ENCODE assay signal across 8 cellular contexts in the genomic region with DNA sequence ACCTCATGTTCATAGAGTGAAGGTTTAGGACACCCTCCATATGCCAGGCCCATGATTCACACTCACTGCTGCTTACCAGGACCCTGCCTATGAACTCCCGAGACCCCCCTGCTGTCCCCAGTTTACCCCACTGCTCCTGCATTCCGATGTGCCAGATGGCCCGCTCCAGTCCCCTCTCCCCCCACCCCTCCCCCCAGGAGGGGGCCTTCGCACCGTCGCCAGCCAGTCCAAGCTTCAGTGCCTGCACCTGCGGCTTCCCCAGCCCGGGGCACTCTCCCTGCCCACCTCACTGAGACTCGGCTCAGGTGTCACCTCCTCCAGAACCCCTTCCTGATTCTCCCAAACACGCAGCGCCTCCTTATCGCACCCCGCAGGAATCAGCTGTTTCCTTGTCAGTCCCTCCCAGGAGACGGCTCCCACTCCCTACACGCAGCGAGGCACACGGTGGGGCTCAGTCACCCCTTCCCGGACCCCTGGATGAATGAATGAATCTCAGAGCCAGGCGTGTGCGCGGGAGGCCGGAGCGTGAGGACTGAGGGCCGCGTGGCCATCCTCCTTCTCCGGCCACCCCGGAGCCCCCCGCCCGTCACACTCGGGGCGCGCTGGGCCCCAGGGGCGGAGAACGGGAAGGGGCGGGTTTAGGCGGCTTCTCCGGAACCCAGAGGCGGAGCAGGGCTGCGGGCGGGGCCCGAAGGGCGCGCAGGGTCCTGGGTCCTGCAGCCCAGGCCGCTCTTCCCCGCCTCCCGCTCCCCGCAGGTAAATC. TPM values are rescaled to one million over a fixed set of nuclear protein-coding genes. Genes with fewer than 3 reads are reported as not detected.
DNase-seq lines count a peak whose midpoint lies in the region; ATAC-seq, FAIRE-seq and TF ChIP-seq lines count a peak whose summit lies in the region.

No MANE protein-coding gene starts in this region.

- peaks cover 53% of the 10 kb centered on the region for H3K4me1 ChIP-seq in mesenchymal stem cell (ENCODE audit: control insufficient read depth, insufficient read depth, low read depth, low read length)

- no peak overlapping the region for H3K14ac ChIP-seq in mesenchymal stem cell (ENCODE audit: low read length in 2 of 2)

- DNase-seq in GM12891 (ENCODE audit: insufficient read length, low spot score) (peak; percentile 93), NCI-H2227 treated with DMSO at 0.1 percent for 48 hours (lab: John Stamatoyannopoulos, UW) (peak; percentile 11), mesenchymal stem cell (peak; percentile 65)
- DNase-seq in activated CD4-positive, alpha-beta T cell treated with anti-CD3 and anti-CD28 coated beads, Interleukin-2, amount 10 ng/mL, durations not matched to agents 7 days and 5 days, result peak; percentile 73
- peak; percentile 50 for DNase-seq in effector CD4-positive, alpha-beta T cell

- H2BK12ac ChIP-seq in mesenchymal stem cell (ENCODE audit: low read length in 2 of 2), result peak overlapping the region in 1 of 2 experiments; percentile 49

- peak overlapping the region; percentile 61 for H4K8ac ChIP-seq in mesenchymal stem cell (ENCODE audit: low read length)

- no peak overlapping the region for H2AFZ ChIP-seq in mesenchymal stem cell (ENCODE audit: low read depth, low read length)

- peak; percentile 46 for ATAC-seq in HG02610 (IDR thresholded peaks at IDR 0.05; ENCODE audit: unreplicated experiment)
- peak; percentile 80 for ATAC-seq in stimulated activated memory B cell treated with anti-CD40 and anti-IgM and Interleukin-4, amounts not matched to agents 10 μg/mL and 1 μg/mL and 100 μg/mL, for 72 hours
- no peak for ATAC-seq in GM21360 (IDR thresholded peaks at IDR 0.05; ENCODE audit: unreplicated experiment)

- no peak overlapping the region for H3K23ac ChIP-seq in mesenchymal stem cell (ENCODE audit: low read length in 2 of 2)

- H4K91ac ChIP-seq in mesenchymal stem cell (ENCODE audit: low read length), result peak overlapping the region; percentile 89

- H3K4me2 ChIP-seq in mesenchymal stem cell (ENCODE audit: low read length, poor library complexity, severe bottlenecking), result peak overlapping the region; percentile 92

- H3K9me3 Mint-ChIP-seq in activated CD4-positive, alpha-beta T cell treated with anti-CD3 and anti-CD28 coated beads, Interleukin-2, amount 10 ng/mL, durations not matched to agents 7 days and 5 days, result no peaks in the 10 kb centered on the region
- H3K9me3 Mint-ChIP-seq in stimulated activated memory B cell treated with anti-CD40 and anti-IgM and Interleukin-4, amounts not matched to agents 10 μg/mL and 1 μg/mL and 100 μg/mL, for 72 hours, result no peaks in the 10 kb centered on the region

- POLR2A ChIA-PET in activated CD4-positive, alpha-beta T cell treated with anti-CD3 and anti-CD28 coated beads, Interleukin-2, amount 10 ng/mL, durations not matched to agents 7 days and 5 days (lab: Charles Lee), result no interaction called here

- peak overlapping the region; percentile 83 for H3K27ac Mint-ChIP-seq in activated CD4-positive, alpha-beta T cell treated with anti-CD3 and anti-CD28 coated beads, Interleukin-2, amount 10 ng/mL, durations not matched to agents 7 days and 5 days
- H3K27ac Mint-ChIP-seq in stimulated activated memory B cell treated with anti-CD40 and anti-IgM and Interleukin-4, amounts not matched to agents 10 μg/mL and 1 μg/mL and 100 μg/mL, for 72 hours, result peak overlapping the region; percentile 66

- H2AK5ac ChIP-seq in mesenchymal stem cell (ENCODE audit: low read length, severe bottlenecking), result no peak overlapping the region

- H3K18ac ChIP-seq in mesenchymal stem cell (ENCODE audit: low read depth in 1 of 2, low read length in 2 of 2), result peak overlapping the region; percentile 82 to 91

- peak overlapping the region; percentile 89 for H2BK15ac ChIP-seq in mesenchymal stem cell (ENCODE audit: low read depth, poor library complexity, severe bottlenecking)

- peak overlapping the region; percentile 40 for H3K27ac ChIP-seq in mesenchymal stem cell (ENCODE audit: low read length, poor library complexity, severe bottlenecking)

- H3K79me1 ChIP-seq in mesenchymal stem cell (replicated peaks; ENCODE audit: low read length, poor library complexity, severe bottlenecking), result peaks cover 4% of the 10 kb centered on the region

- peaks cover 9 to 15% of the 10 kb centered on the region in 2 experiments for H3K36me3 ChIP-seq in mesenchymal stem cell (ENCODE audit: control insufficient read depth in 1 of 2, insufficient read depth in 2 of 2, low read depth in 1 of 2, low read length in 2 of 2)

- H3K4me3 ChIP-seq in mesenchymal stem cell (ENCODE audit: insufficient read depth in 1 of 2, low read depth in 1 of 2, low read length in 2 of 2), result peak overlapping the region; percentile 70 to 87

- peaks cover 5% of the 10 kb centered on the region for H3K36me3 Mint-ChIP-seq in activated CD4-positive, alpha-beta T cell treated with anti-CD3 and anti-CD28 coated beads, Interleukin-2, amount 10 ng/mL, durations not matched to agents 7 days and 5 days (ENCODE audit: low read depth)
- H3K36me3 Mint-ChIP-seq in stimulated activated memory B cell treated with anti-CD40 and anti-IgM and Interleukin-4, amounts not matched to agents 10 μg/mL and 1 μg/mL and 100 μg/mL, for 72 hours, result peaks cover 5% of the 10 kb centered on the region

- peaks cover 36% of the 10 kb centered on the region for H3K4me1 Mint-ChIP-seq in activated CD4-positive, alpha-beta T cell treated with anti-CD3 and anti-CD28 coated beads, Interleukin-2, amount 10 ng/mL, durations not matched to agents 7 days and 5 days
- peaks cover 55% of the 10 kb centered on the region for H3K4me1 Mint-ChIP-seq in stimulated activated memory B cell treated with anti-CD40 and anti-IgM and Interleukin-4, amounts not matched to agents 10 μg/mL and 1 μg/mL and 100 μg/mL, for 72 hours

- H3K9ac ChIP-seq in mesenchymal stem cell (ENCODE audit: low read length), result peak overlapping the region; percentile 87

- H2BK5ac ChIP-seq in mesenchymal stem cell (ENCODE audit: low read depth, low read length, poor library complexity, severe bottlenecking), result peak overlapping the region; percentile 63

- 3% methylated on average over 27 of the region's 47 CpGs for WGBS in mesenchymal stem cell

- H3K27me3 ChIP-seq in mesenchymal stem cell (ENCODE audit: control insufficient read depth in 1 of 2, insufficient read depth in 1 of 2, low read length in 2 of 2), result no peaks in the 10 kb centered on the region

- no peaks in the 10 kb centered on the region for H3K9me3 ChIP-seq in mesenchymal stem cell (ENCODE audit: control insufficient read depth, low read length)

- CTCF ChIA-PET in activated CD4-positive, alpha-beta T cell treated with anti-CD3 and anti-CD28 coated beads, Interleukin-2, amount 10 ng/mL, durations not matched to agents 7 days and 5 days (lab: Charles Lee), result no interaction called here

- FAIRE-seq in GM12891 (lab: Jason Lieb, UNC), result peak; percentile 86

- peak overlapping the region; percentile 54 for H2BK120ac ChIP-seq in mesenchymal stem cell (ENCODE audit: low read depth, low read length)

- peak overlapping the region; percentile 81 for H3K4me3 Mint-ChIP-seq in activated CD4-positive, alpha-beta T cell treated with anti-CD3 and anti-CD28 coated beads, Interleukin-2, amount 10 ng/mL, durations not matched to agents 7 days and 5 days
- peak overlapping the region; percentile 93 for H3K4me3 Mint-ChIP-seq in stimulated activated memory B cell treated with anti-CD40 and anti-IgM and Interleukin-4, amounts not matched to agents 10 μg/mL and 1 μg/mL and 100 μg/mL, for 72 hours

- H3K4ac ChIP-seq in mesenchymal stem cell (ENCODE audit: low read depth in 1 of 2, low read length in 2 of 2), result peak overlapping the region in 1 of 2 experiments; percentile 54

- peak; percentile 36; the same call in 1 of the 2 replicates for TF ChIP-seq POLR2A in GM12891 (IDR thresholded peaks at IDR 0.05; ENCODE audit: low read depth, low read length)

- peaks cover 5% of the 10 kb centered on the region for H3K27me3 Mint-ChIP-seq in activated CD4-positive, alpha-beta T cell treated with anti-CD3 and anti-CD28 coated beads, Interleukin-2, amount 10 ng/mL, durations not matched to agents 7 days and 5 days
- H3K27me3 Mint-ChIP-seq in stimulated activated memory B cell treated with anti-CD40 and anti-IgM and Interleukin-4, amounts not matched to agents 10 μg/mL and 1 μg/mL and 100 μg/mL, for 72 hours, result no peaks in the 10 kb centered on the region

TF ChIP-seq in GM12891, 5 proteins besides CTCF, POLR2A, EP300 and RAD21:
- TF ChIP-seq TAF1 (IDR thresholded peaks at IDR 0.05; ENCODE audit: low read depth, low read length) (no peak), SPI1 (IDR thresholded peaks at IDR 0.05; ENCODE audit: low read depth, low read length) (no peak), POU2F2 (IDR thresholded peaks at IDR 0.05; ENCODE audit: low read depth, low read length) (no peak), POLR2AphosphoS5 (IDR thresholded peaks at IDR 0.05; ENCODE audit: low read depth, low read length) (0 out of 2 replicates have a peak, but pooled peaks have one; percentile 20)

RNA-seq across cellular contexts. Expression of a gene that starts 1.7 kb away (rescaled TPM):
- polyA plus RNA-seq in GM12891 (2012; ENCODE audit: low read depth, missing spikeins), result 50.6 TPM
- total RNA-seq in activated CD4-positive, alpha-beta T cell treated with anti-CD3 and anti-CD28 coated beads, Interleukin-2, amount 10 ng/mL, durations not matched to agents 7 days and 5 days, result 10 to 100 TPM; 26.7 to 34.1 TPM
- 112 TPM for polyA plus RNA-seq in mesenchymal stem cell (2013, experiment 1 of 2)
- polyA plus RNA-seq in mesenchymal stem cell (2013, experiment 2 of 2), result 111 TPM

RNA-seq across cellular contexts. Expression of a gene that starts 25.6 kb away (rescaled TPM):
- 14.0 TPM for polyA plus RNA-seq in GM12891 (2012; ENCODE audit: low read depth, missing spikeins)
- total RNA-seq in activated CD4-positive, alpha-beta T cell treated with anti-CD3 and anti-CD28 coated beads, Interleukin-2, amount 10 ng/mL, durations not matched to agents 7 days and 5 days, result 10 to 100 TPM; 50.3 to 56.9 TPM
- polyA plus RNA-seq in mesenchymal stem cell (2013, experiment 1 of 2), result 18.7 TPM
- 20.5 TPM for polyA plus RNA-seq in mesenchymal stem cell (2013, experiment 2 of 2)

RNA-seq across cellular contexts. Expression of a gene that starts 34.8 kb away (rescaled TPM):
- 4.2 TPM for polyA plus RNA-seq in GM12891 (2012; ENCODE audit: low read depth, missing spikeins)
- 10 to 100 TPM; 17.5 to 18.4 TPM for total RNA-seq in activated CD4-positive, alpha-beta T cell treated with anti-CD3 and anti-CD28 coated beads, Interleukin-2, amount 10 ng/mL, durations not matched to agents 7 days and 5 days
- 51.6 TPM for polyA plus RNA-seq in mesenchymal stem cell (2013, experiment 1 of 2)
- 53.7 TPM for polyA plus RNA-seq in mesenchymal stem cell (2013, experiment 2 of 2)

Comparison
In these comparisons a context has a peak if more than half of its experiments do, and no peak if none do; other contexts are left out.
1. DNase-seq: peak in every context shown above with its lines; median percentile 93 in GM12891; 73 in activated CD4-positive, alpha-beta T cell treated with anti-CD3 and anti-CD28 coated beads, Interleukin-2, amount 10 ng/mL, durations not matched to agents 7 days and 5 days; 65 in mesenchymal stem cell; 50 in effector CD4-positive, alpha-beta T cell; 11 in NCI-H2227 treated with DMSO at 0.1 percent for 48 hours.